ENCODE assay signal across 3 cellular contexts in genomic region chr1:39268112-39268581, GRCh38.
A peak's percentile ranks its signal among the peaks of the same experiment; 100 is the strongest.
TF ChIP-seq lines count a peak whose summit lies in the region.

No MANE protein-coding gene starts in this region.

TF ChIP-seq in liver, 16 proteins besides CTCF, POLR2A, EP300 and RAD21 (continued from another document):
- TF ChIP-seq REST (IDR thresholded peaks at IDR 0.05) (no peak), JUND (IDR thresholded peaks at IDR 0.05) (peak in 1 of 2 donors; percentile 42), FOXA2 (IDR thresholded peaks at IDR 0.05) (no peak), TAF1 (conservative IDR thresholded peaks at IDR 0.05) (no peak), RXRA (IDR thresholded peaks at IDR 0.05) (peak in 1 of 2 donors; percentile 28), SP1 (IDR thresholded peaks at IDR 0.05) (no peak), EGR1 (IDR thresholded peaks at IDR 0.05; ENCODE audit: low read depth in 2 of 2) (no peak), ATF3 (IDR thresholded peaks at IDR 0.05) (no peak), GABPA (IDR thresholded peaks at IDR 0.05 in 1 of 2, conservative IDR thresholded peaks at IDR 0.05 in 1 of 2) (no peak), FOXA1 (IDR thresholded peaks at IDR 0.05) (no peak), HNF4G (IDR thresholded peaks at IDR 0.05) (no peak), MAX (IDR thresholded peaks at IDR 0.05) (no peak), YY1 (IDR thresholded peaks at IDR 0.05) (peak; percentile 24), HNF4A (conservative IDR thresholded peaks at IDR 0.05) (no peak), ZBTB33 (IDR thresholded peaks at IDR 0.05) (no peak)
TF ChIP-seq in liver: peak in this region for 4.

TF ChIP-seq in HepG2, 621 proteins besides CTCF, POLR2A, EP300 and RAD21 (continued from another document):
- no peak for TF ChIP-seq ATF3 (CRISPR knock-in tag; IDR thresholded peaks at IDR 0.05)
- TF ChIP-seq ZNF33B (CRISPR knock-in tag; IDR thresholded peaks at IDR 0.05), result no peak
- TF ChIP-seq TBX3 (IDR thresholded peaks at IDR 0.05; ENCODE audit: borderline replicate concordance), result no peak
- no peak for TF ChIP-seq HNRNPK (IDR thresholded peaks at IDR 0.05; ENCODE audit: low read depth, low read length, poor library complexity, severe bottlenecking)
- TF ChIP-seq ZNF746 (CRISPR knock-in tag; IDR thresholded peaks at IDR 0.05), result no peak
- no peak for TF ChIP-seq ATF7 (IDR thresholded peaks at IDR 0.05)
- no peak for TF ChIP-seq ATF7 (CRISPR knock-in tag; IDR thresholded peaks at IDR 0.05)
- TF ChIP-seq ZNF484 (CRISPR knock-in tag; IDR thresholded peaks at IDR 0.05; ENCODE audit: borderline replicate concordance, low read depth), result no peak
- TF ChIP-seq MLLT10 (CRISPR knock-in tag; IDR thresholded peaks at IDR 0.05), result no peak
- TF ChIP-seq RFXANK (CRISPR knock-in tag; IDR thresholded peaks at IDR 0.05), result no peak
- TF ChIP-seq ZSCAN31 (CRISPR knock-in tag; IDR thresholded peaks at IDR 0.05; ENCODE audit: low read depth), result no peak
- no peak for TF ChIP-seq ZNF460 (CRISPR knock-in tag; IDR thresholded peaks at IDR 0.05; ENCODE audit: borderline replicate concordance)

TF ChIP-seq in GM12878, 131 proteins besides CTCF, POLR2A, EP300 and RAD21:
- TF ChIP-seq MLLT1 (IDR thresholded peaks at IDR 0.05), result 0 out of 2 replicates have a peak, but pooled peaks have one; percentile 24
- 0 out of 2 replicates have a peak, but pooled peaks have one; percentile 51 for TF ChIP-seq NBN (IDR thresholded peaks at IDR 0.05)
- TF ChIP-seq ZBED1 (IDR thresholded peaks at IDR 0.05; ENCODE audit: borderline replicate concordance), result no peak
- peak; percentile 31; the same call in 1 of the 2 replicates for TF ChIP-seq NFIC (IDR thresholded peaks at IDR 0.05; ENCODE audit: low read depth, low read length)
- TF ChIP-seq BCLAF1 (IDR thresholded peaks at IDR 0.05), result no peak
- TF ChIP-seq YY1 (IDR thresholded peaks at IDR 0.05; ENCODE audit: low read depth, low read length), result peak; percentile 52
- peak; percentile 69 for TF ChIP-seq ATF7 (IDR thresholded peaks at IDR 0.05; ENCODE audit: low read depth)
- 0 out of 2 replicates have a peak, but pooled peaks have one; percentile 13 for TF ChIP-seq RUNX3 (IDR thresholded peaks at IDR 0.05; ENCODE audit: low read length)
- peak; percentile 23; the same call in 1 of the 2 replicates for TF ChIP-seq JUNB (IDR thresholded peaks at IDR 0.05)
- TF ChIP-seq SPI1 (IDR thresholded peaks at IDR 0.05; ENCODE audit: borderline replicate concordance, insufficient read depth, low read depth, low read length), result 0 out of 2 replicates have a peak, but pooled peaks have one; percentile 25
- 0 out of 2 replicates have a peak, but pooled peaks have one; percentile 45 for TF ChIP-seq ATF2 (IDR thresholded peaks at IDR 0.05; ENCODE audit: low read length)
- TF ChIP-seq IKZF2 (IDR thresholded peaks at IDR 0.05), result peak; percentile 19 to 33; a peak in 1 of 4 replicates
- TF ChIP-seq SMC3 (IDR thresholded peaks at IDR 0.05; ENCODE audit: borderline replicate concordance, low read length), result no peak
- TF ChIP-seq EED (IDR thresholded peaks at IDR 0.05; ENCODE audit: low read depth), result peak; percentile 63
